Comparison of ENCODE assay signal across 1 cellular context in genomic region chr2:238850096-238850495, GRCh38.
TF ChIP-seq lines count a peak whose summit lies in the region.

No MANE protein-coding gene starts in this region.

TF ChIP-seq in IMR-90, 13 proteins besides CTCF, POLR2A, EP300 and RAD21 (continued from another document):
- TF ChIP-seq, protein P1, sequence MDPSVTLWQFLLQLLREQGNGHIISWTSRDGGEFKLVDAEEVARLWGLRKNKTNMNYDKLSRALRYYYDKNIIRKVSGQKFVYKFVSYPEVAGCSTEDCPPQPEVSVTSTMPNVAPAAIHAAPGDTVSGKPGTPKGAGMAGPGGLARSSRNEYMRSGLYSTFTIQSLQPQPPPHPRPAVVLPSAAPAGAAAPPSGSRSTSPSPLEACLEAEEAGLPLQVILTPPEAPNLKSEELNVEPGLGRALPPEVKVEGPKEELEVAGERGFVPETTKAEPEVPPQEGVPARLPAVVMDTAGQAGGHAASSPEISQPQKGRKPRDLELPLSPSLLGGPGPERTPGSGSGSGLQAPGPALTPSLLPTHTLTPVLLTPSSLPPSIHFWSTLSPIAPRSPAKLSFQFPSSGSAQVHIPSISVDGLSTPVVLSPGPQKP (IDR thresholded peaks at IDR 0.05; ENCODE audit: borderline replicate concordance, low read depth, low read length): no peak
- TF ChIP-seq FOS (IDR thresholded peaks at IDR 0.05; ENCODE audit: low read depth, low read length): no peak
- no peak for TF ChIP-seq MXI1 (IDR thresholded peaks at IDR 0.05; ENCODE audit: borderline replicate concordance, low read depth, low read length)
- no peak for TF ChIP-seq NFE2L2 (IDR thresholded peaks at IDR 0.05; ENCODE audit: low read depth, low read length)
- TF ChIP-seq RFX5 (IDR thresholded peaks at IDR 0.05; ENCODE audit: low read depth, low read length): no peak
- no peak for TF ChIP-seq CEBPB (IDR thresholded peaks at IDR 0.05; ENCODE audit: low read depth, low read length)
- no peak for TF ChIP-seq SMC3 (IDR thresholded peaks at IDR 0.05; ENCODE audit: low read depth, low read length)
- TF ChIP-seq BHLHE40 (IDR thresholded peaks at IDR 0.05; ENCODE audit: low read depth, low read length): no peak
- no peak for TF ChIP-seq RCOR1 (IDR thresholded peaks at IDR 0.05; ENCODE audit: insufficient replicate concordance, low read length)
- TF ChIP-seq, protein P2, sequence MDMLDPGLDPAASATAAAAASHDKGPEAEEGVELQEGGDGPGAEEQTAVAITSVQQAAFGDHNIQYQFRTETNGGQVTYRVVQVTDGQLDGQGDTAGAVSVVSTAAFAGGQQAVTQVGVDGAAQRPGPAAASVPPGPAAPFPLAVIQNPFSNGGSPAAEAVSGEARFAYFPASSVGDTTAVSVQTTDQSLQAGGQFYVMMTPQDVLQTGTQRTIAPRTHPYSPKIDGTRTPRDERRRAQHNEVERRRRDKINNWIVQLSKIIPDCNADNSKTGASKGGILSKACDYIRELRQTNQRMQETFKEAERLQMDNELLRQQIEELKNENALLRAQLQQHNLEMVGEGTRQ (IDR thresholded peaks at IDR 0.05; ENCODE audit: low read depth, low read length): no peak
